Comparison of ENCODE assay signal across 2 cellular contexts in genomic region chr2:185736210-185736609, GRCh38.
TF ChIP-seq lines count a peak whose summit lies in the region.

No MANE protein-coding gene starts in this region.

TF ChIP-seq in IMR-90, 13 proteins besides CTCF, POLR2A, EP300 and RAD21:
- TF ChIP-seq MAFK (IDR thresholded peaks at IDR 0.05; ENCODE audit: low read depth, low read length) (peak; percentile 65), CHD1 (IDR thresholded peaks at IDR 0.05; ENCODE audit: low read depth, low read length) (no peak)
TF ChIP-seq in IMR-90: peak in this region for 1.

TF ChIP-seq in K562, 482 proteins besides CTCF, POLR2A, EP300 and RAD21:
- peak; percentile 39; the same call in 1 of the 2 replicates for TF ChIP-seq MAFK (IDR thresholded peaks at IDR 0.05; ENCODE audit: low read length)
- TF ChIP-seq, protein P1, sequence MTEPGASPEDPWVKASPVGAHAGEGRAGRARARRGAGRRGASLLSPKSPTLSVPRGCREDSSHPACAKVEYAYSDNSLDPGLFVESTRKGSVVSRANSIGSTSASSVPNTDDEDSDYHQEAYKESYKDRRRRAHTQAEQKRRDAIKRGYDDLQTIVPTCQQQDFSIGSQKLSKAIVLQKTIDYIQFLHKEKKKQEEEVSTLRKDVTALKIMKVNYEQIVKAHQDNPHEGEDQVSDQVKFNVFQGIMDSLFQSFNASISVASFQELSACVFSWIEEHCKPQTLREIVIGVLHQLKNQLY (CRISPR knock-in tag; conservative IDR thresholded peaks at IDR 0.05), result no peak
- TF ChIP-seq, protein P2, sequence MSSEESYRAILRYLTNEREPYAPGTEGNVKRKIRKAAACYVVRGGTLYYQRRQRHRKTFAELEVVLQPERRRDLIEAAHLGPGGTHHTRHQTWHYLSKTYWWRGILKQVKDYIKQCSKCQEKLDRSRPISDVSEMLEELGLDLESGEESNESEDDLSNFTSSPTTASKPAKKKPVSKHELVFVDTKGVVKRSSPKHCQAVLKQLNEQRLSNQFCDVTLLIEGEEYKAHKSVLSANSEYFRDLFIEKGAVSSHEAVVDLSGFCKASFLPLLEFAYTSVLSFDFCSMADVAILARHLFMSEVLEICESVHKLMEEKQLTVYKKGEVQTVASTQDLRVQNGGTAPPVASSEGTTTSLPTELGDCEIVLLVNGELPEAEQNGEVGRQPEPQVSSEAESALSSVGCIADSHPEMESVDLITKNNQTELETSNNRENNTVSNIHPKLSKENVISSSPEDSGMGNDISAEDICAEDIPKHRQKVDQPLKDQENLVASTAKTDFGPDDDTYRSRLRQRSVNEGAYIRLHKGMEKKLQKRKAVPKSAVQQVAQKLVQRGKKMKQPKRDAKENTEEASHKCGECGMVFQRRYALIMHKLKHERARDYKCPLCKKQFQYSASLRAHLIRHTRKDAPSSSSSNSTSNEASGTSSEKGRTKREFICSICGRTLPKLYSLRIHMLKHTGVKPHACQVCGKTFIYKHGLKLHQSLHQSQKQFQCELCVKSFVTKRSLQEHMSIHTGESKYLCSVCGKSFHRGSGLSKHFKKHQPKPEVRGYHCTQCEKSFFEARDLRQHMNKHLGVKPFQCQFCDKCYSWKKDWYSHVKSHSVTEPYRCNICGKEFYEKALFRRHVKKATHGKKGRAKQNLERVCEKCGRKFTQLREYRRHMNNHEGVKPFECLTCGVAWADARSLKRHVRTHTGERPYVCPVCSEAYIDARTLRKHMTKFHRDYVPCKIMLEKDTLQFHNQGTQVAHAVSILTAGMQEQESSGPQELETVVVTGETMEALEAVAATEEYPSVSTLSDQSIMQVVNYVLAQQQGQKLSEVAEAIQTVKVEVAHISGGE (CRISPR knock-in tag; IDR thresholded peaks at IDR 0.05), result no peak
TF ChIP-seq in K562: peak in this region for 1.
